8 cellular contexts compared by ENCODE assay signal in genomic region chr2:121755237-121756111, GRCh38. TPM values are rescaled to one million over a fixed set of nuclear protein-coding genes. Genes with fewer than 3 reads are reported as not detected.
A peak's percentile ranks its signal among the peaks of the same experiment; 100 is the strongest.
DNase-seq lines count a peak whose midpoint lies in the region; ATAC-seq and TF ChIP-seq lines count a peak whose summit lies in the region.

TSS of gene TSN (plus strand) at chr2:121755651. CDS start at chr2:121755780, 129 bp downstream.

- H3K36me3 ChIP-seq in HAP-1 (replicated peaks) = peaks cover 17% of the 10 kb centered on the region
- H3K36me3 ChIP-seq in MG63 = peaks cover 24% of the 10 kb centered on the region

- H3K4me3 ChIP-seq in HAP-1 (peak within 1 kb of the TSS; percentile 89), MG63 (peak within 1 kb of the TSS; percentile 93), fibroblast of pulmonary artery (replicated peaks; ENCODE audit: low read depth, low read length) (peak within 1 kb of the TSS; percentile 99)

- in situ Hi-C loops in G401 (cut with HindIII; ENCODE audit: low sequenced_read_pairs) (no loop called here), HAP-1 (cut with MboI; ENCODE audit: low sequenced_read_pairs) (no loop called here)

- ATAC-seq in natural killer cell treated with Interleukin-12 subunit alpha and Interleukin-12 subunit beta and Interleukin-15 and Interleukin-18, amount 100 ng/mL, for 72 hours = peak; percentile 100

- H3K27me3 Mint-ChIP-seq in natural killer cell treated with Interleukin-12 subunit alpha and Interleukin-12 subunit beta and Interleukin-15 and Interleukin-18, amount 100 ng/mL, for 72 hours = no peaks in the 10 kb centered on the region

- H3K9me3 ChIP-seq in HAP-1 (no peaks in the 10 kb centered on the region), MG63 (no peaks in the 10 kb centered on the region)

- peak within 1 kb of the TSS; percentile 96 for H3K4me3 Mint-ChIP-seq in natural killer cell treated with Interleukin-12 subunit alpha and Interleukin-12 subunit beta and Interleukin-15 and Interleukin-18, amount 100 ng/mL, for 72 hours

- peaks cover 7% of the 10 kb centered on the region for H3K4me1 ChIP-seq in HAP-1

- H3K9me3 Mint-ChIP-seq in natural killer cell treated with Interleukin-12 subunit alpha and Interleukin-12 subunit beta and Interleukin-15 and Interleukin-18, amount 100 ng/mL, for 72 hours = no peaks in the 10 kb centered on the region

- H3K36me3 Mint-ChIP-seq in natural killer cell treated with Interleukin-12 subunit alpha and Interleukin-12 subunit beta and Interleukin-15 and Interleukin-18, amount 100 ng/mL, for 72 hours = peaks cover 8% of the 10 kb centered on the region

- H3K27me3 ChIP-seq in HAP-1 (ENCODE audit: low read depth) (no peaks in the 10 kb centered on the region), MG63 (no peaks in the 10 kb centered on the region)

- peaks cover 20 to 27% of the 10 kb centered on the region in 2 donors for H3K4me1 Mint-ChIP-seq in natural killer cell treated with Interleukin-12 subunit alpha and Interleukin-12 subunit beta and Interleukin-15 and Interleukin-18, amount 100 ng/mL, for 72 hours (ENCODE audit: low read depth in 2 of 2)

- DNase-seq in G401 (ENCODE audit: low spot score) (peak; percentile 98), HAP-1 (ENCODE audit: low spot score in 2 of 2) (peak; percentile 96 to 99), MG63 (peak; percentile 98), SHP77 (lab: John Stamatoyannopoulos, UW) (peak; percentile 94 to 96), fibroblast of pulmonary artery (ENCODE audit: low read depth) (peak; percentile 98)
- DNase-seq in activated effector memory CD4-positive, alpha-beta T cell treated with Interleukin-2 at 50 U/mL for 16 hours = peak; percentile 96
- peak; percentile 99 for DNase-seq in natural killer cell treated with Interleukin-12 subunit alpha and Interleukin-12 subunit beta and Interleukin-15 and Interleukin-18, amount 100 ng/mL, for 72 hours (ENCODE audit: low spot score)
- DNase-seq in stimulated activated naive CD4-positive, alpha-beta T cell treated with Interleukin-2 at 50 U/mL for 16 hours (lab: John Stamatoyannopoulos, UW) = peak; percentile 96

- no peak for TF ChIP-seq CTCF in fibroblast of pulmonary artery (IDR thresholded peaks at IDR 0.05; ENCODE audit: low read length, missing control alignments)

- H3K27ac Mint-ChIP-seq in natural killer cell treated with Interleukin-12 subunit alpha and Interleukin-12 subunit beta and Interleukin-15 and Interleukin-18, amount 100 ng/mL, for 72 hours = peak within 1 kb of the TSS; percentile 94 to 95

RNA-seq across cellular contexts. Expression of gene TSN, which starts in this region (rescaled TPM):
- total RNA-seq in G401 (2014; rRNA removed; shearing (Covaris generic)) = 22.0 and 30.0 TPM in 2 replicates
- total RNA-seq in MG63 (2014; rRNA removed; shearing (Covaris generic); ENCODE audit: low replicate concordance) = 24.0 and 29.2 TPM in 2 replicates
- total RNA-seq in natural killer cell treated with Interleukin-12 subunit alpha and Interleukin-12 subunit beta and Interleukin-15 and Interleukin-18, amount 100 ng/mL, for 72 hours = 10 to 100 TPM; 59.8 to 69.9 TPM

Comparison
In these comparisons a context has a peak if more than half of its experiments do, and no peak if none do; other contexts are left out.
1. Peak in every context shown above with its lines: DNase-seq, ATAC-seq and H3K4me3 ChIP-seq.